In genomic region chr14:49207451-49207850, GRCh38 we compare ENCODE assay signal across 33 cellular contexts.
"Had no signal": no experiment of that assay in that cellular context is flagged by ENCODE, and none has a peak within 500 bp of the region (broad histone marks: within the 10 kb centered on the region; RNA-seq: fewer than 3 reads in every experiment).

No MANE protein-coding gene starts in this region.

- H3K36me3 ChIP-seq: adrenal gland, esophagus muscularis mucosa, gastrocnemius medialis, heart left ventricle, WERI-Rb-1 had no signal

- H3K4me3 Mint-ChIP-seq: activated B cell treated with CpG ODN at 0.5 μM for 24 hours; activated CD8-positive, alpha-beta T cell treated with anti-CD3 and anti-CD28 coated beads for 36 hours; activated naive CD4-positive, alpha-beta T cell treated with anti-CD3 and anti-CD28 coated beads for 36 hours; activated naive CD4-positive, alpha-beta T cell treated with anti-CD3 and anti-CD28 coated beads, Interleukin-2, amount 50 U/mL, for 24 hours; activated naive CD8-positive, alpha-beta T cell treated with anti-CD3 and anti-CD28 coated beads for 36 hours; activated naive CD8-positive, alpha-beta T cell treated with anti-CD3 and anti-CD28 coated beads, Interleukin-2, amount 50 U/mL, for 24 hours; activated T-cell treated with anti-CD3 and anti-CD28 coated beads, Interleukin-2, amount 50 U/mL, for 4 hours; activated T-helper 17 cell treated with anti-CD3 and anti-CD28 coated beads, Interleukin-2, amount 50 U/mL, for 72 hours; effector memory CD8-positive, alpha-beta T cell; T-helper 1 cell treated with Interleukin-12 subunit alpha and Interleukin-12 subunit beta and Interleukin-4 antibody, amounts not matched to agents 30 μg/mL and 1 μg/mL, for 36 hours had no signal

- H3K36me3 Mint-ChIP-seq: activated naive CD4-positive, alpha-beta T cell treated with anti-CD3 and anti-CD28 coated beads, Interleukin-2, amount 50 U/mL, for 24 hours; activated naive CD8-positive, alpha-beta T cell treated with anti-CD3 and anti-CD28 coated beads for 36 hours had no signal

- H3K27ac ChIP-seq: adrenal gland, body of pancreas, esophagus muscularis mucosa, foreskin keratinocyte, gastrocnemius medialis, heart left ventricle, WERI-Rb-1 had no signal

- H3K27me3 Mint-ChIP-seq: effector memory CD8-positive, alpha-beta T cell had no signal

- H3K4me1 Mint-ChIP-seq: activated B cell treated with CpG ODN at 0.5 μM for 24 hours; activated naive CD4-positive, alpha-beta T cell treated with anti-CD3 and anti-CD28 coated beads, Interleukin-2, amount 50 U/mL, for 24 hours; activated naive CD8-positive, alpha-beta T cell treated with anti-CD3 and anti-CD28 coated beads for 36 hours; activated naive CD8-positive, alpha-beta T cell treated with anti-CD3 and anti-CD28 coated beads, Interleukin-2, amount 50 U/mL, for 24 hours; activated T-helper 17 cell treated with anti-CD3 and anti-CD28 coated beads, Interleukin-2, amount 50 U/mL, for 72 hours had no signal

- DNase-seq: activated B cell treated with CpG ODN at 0.5 μM for 24 hours; activated CD4-positive, alpha-beta T cell treated with anti-CD3 and anti-CD28 coated beads for 48 hours; activated CD4-positive, alpha-beta T cell treated with anti-CD3 and anti-CD28 coated beads, Interleukin-2, amount 50 U/mL, for 1 hour; activated CD4-positive, alpha-beta T cell treated with anti-CD3 and anti-CD28 coated beads, Interleukin-2, amount 50 U/mL, for 48 hours; activated CD8-positive, alpha-beta memory T cell treated with anti-CD3 and anti-CD28 coated beads for 24 hours; activated CD8-positive, alpha-beta T cell treated with anti-CD3 and anti-CD28 coated beads for 36 hours; activated effector memory CD4-positive, alpha-beta T cell treated with Interleukin-2 at 50 U/mL for 16 hours; activated gamma-delta T cell treated with Interleukin-2 at 50 U/mL for 16 hours; activated naive CD4-positive, alpha-beta T cell treated with anti-CD3 and anti-CD28 coated beads for 36 hours; activated naive CD8-positive, alpha-beta T cell treated with anti-CD3 and anti-CD28 coated beads for 36 hours; activated naive CD8-positive, alpha-beta T cell treated with anti-CD3 and anti-CD28 coated beads, Interleukin-2, amount 50 U/mL, for 24 hours; activated T-cell treated with anti-CD3 and anti-CD28 coated beads, Interleukin-2, amount 50 U/mL, for 4 hours; adrenal gland; amygdala; aorta; body of pancreas; caudate nucleus; cortex of kidney; dermis blood vessel endothelial cell; effector CD4-positive, alpha-beta T cell; effector memory CD8-positive, alpha-beta T cell; erythroblast; foreskin keratinocyte; gastrocnemius medialis; glutamatergic neuron; heart left ventricle; T1000; WERI-Rb-1 had no signal

- ATAC-seq: activated CD4-positive, CD25-positive, alpha-beta regulatory T cell treated with anti-CD3 and anti-CD28 coated beads, Interleukin-2, amount 50 U/mL, for 24 hours; activated CD8-positive, alpha-beta T cell treated with anti-CD3 and anti-CD28 coated beads for 36 hours; activated naive CD8-positive, alpha-beta T cell treated with anti-CD3 and anti-CD28 coated beads, Interleukin-2, amount 50 U/mL, for 24 hours; activated T-cell treated with anti-CD3 and anti-CD28 coated beads, Interleukin-2, amount 50 U/mL, for 4 hours; activated T-helper 17 cell treated with anti-CD3 and anti-CD28 coated beads, Interleukin-2, amount 50 U/mL, for 72 hours; body of pancreas; effector memory CD8-positive, alpha-beta T cell; foreskin keratinocyte; gastrocnemius medialis; heart left ventricle had no signal

- H3K4me1 ChIP-seq: adrenal gland, body of pancreas, foreskin keratinocyte, gastrocnemius medialis, heart left ventricle had no signal

- H3K27me3 ChIP-seq: adrenal gland, body of pancreas, esophagus muscularis mucosa, foreskin keratinocyte, gastrocnemius medialis, heart left ventricle had no signal

- H3K9me3 Mint-ChIP-seq: activated B cell treated with CpG ODN at 0.5 μM for 24 hours; activated CD8-positive, alpha-beta T cell treated with anti-CD3 and anti-CD28 coated beads for 36 hours; activated naive CD4-positive, alpha-beta T cell treated with anti-CD3 and anti-CD28 coated beads for 36 hours; activated naive CD8-positive, alpha-beta T cell treated with anti-CD3 and anti-CD28 coated beads for 36 hours; activated naive CD8-positive, alpha-beta T cell treated with anti-CD3 and anti-CD28 coated beads, Interleukin-2, amount 50 U/mL, for 24 hours; activated T-cell treated with anti-CD3 and anti-CD28 coated beads, Interleukin-2, amount 50 U/mL, for 4 hours; T-helper 1 cell treated with Interleukin-12 subunit alpha and Interleukin-12 subunit beta and Interleukin-4 antibody, amounts not matched to agents 30 μg/mL and 1 μg/mL, for 36 hours had no signal

- H3K4me3 ChIP-seq: adrenal gland, body of pancreas, esophagus muscularis mucosa, gastrocnemius medialis, heart left ventricle had no signal

- H3K27ac Mint-ChIP-seq: activated B cell treated with CpG ODN at 0.5 μM for 24 hours; activated CD8-positive, alpha-beta T cell treated with anti-CD3 and anti-CD28 coated beads for 36 hours; activated naive CD4-positive, alpha-beta T cell treated with anti-CD3 and anti-CD28 coated beads for 36 hours; activated naive CD4-positive, alpha-beta T cell treated with anti-CD3 and anti-CD28 coated beads, Interleukin-2, amount 50 U/mL, for 24 hours; activated naive CD8-positive, alpha-beta T cell treated with anti-CD3 and anti-CD28 coated beads for 36 hours; activated naive CD8-positive, alpha-beta T cell treated with anti-CD3 and anti-CD28 coated beads, Interleukin-2, amount 50 U/mL, for 24 hours; activated T-helper 17 cell treated with anti-CD3 and anti-CD28 coated beads, Interleukin-2, amount 50 U/mL, for 72 hours; effector memory CD8-positive, alpha-beta T cell; T-helper 1 cell treated with Interleukin-12 subunit alpha and Interleukin-12 subunit beta and Interleukin-4 antibody, amounts not matched to agents 30 μg/mL and 1 μg/mL, for 36 hours had no signal

- H3K9me3 ChIP-seq: adrenal gland, body of pancreas, esophagus muscularis mucosa, gastrocnemius medialis, heart left ventricle had no signal
